In the genomic region with DNA sequence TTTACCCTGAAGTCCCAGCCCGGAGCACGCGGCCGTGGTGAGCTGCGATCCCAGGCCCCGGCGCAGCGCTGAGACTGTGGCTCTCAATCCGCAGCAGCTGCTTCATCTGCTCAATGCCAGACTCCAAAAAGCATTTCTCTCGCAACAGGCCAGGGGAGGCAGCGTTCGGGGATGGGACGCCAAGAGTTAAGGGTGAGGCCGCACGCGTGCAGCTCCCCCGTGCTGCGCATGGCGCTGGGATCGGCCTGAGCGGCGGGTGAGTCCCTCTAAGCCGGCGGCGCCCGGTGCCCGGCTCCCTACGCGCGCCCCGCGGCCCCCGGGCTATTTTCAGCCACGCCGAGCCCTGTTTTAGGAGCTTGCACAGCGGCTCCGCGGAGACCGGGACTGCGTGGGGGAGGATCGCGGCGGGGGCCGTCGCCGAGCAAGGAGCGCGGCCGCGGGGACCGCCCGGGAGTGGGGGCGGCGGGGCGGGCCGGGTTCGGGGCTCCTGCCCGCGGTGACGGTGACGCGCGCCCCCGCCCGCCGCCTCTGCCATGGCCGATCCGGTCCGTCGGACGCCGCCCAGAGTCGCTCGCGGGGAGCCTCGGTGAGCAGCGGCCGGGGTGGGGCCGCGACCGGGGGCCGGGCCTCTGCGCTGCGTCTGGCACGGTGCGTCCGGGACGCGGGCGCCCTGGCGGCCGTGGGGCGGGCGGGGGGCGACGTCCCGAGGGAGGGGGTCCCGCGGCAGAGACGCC, we compare ENCODE assay signal across 7 cellular contexts. TPM values are rescaled to one million over a fixed set of nuclear protein-coding genes. Genes with fewer than 3 reads are reported as not detected.
A peak's percentile ranks its signal among the peaks of the same experiment; 100 is the strongest.
DNase-seq lines count a peak whose midpoint lies in the region; ATAC-seq, FAIRE-seq and TF ChIP-seq lines count a peak whose summit lies in the region.

No MANE protein-coding gene starts in this region.

- no peaks in the 10 kb centered on the region for H3K9me3 ChIP-seq in body of pancreas

- H3K36me3 ChIP-seq in body of pancreas (replicated peaks in 1 of 2; ENCODE audit: insufficient read depth in 1 of 2, low read depth in 2 of 2), result no peaks in the 10 kb centered on the region

- H3K4me1 Mint-ChIP-seq in stimulated activated naive CD8-positive, alpha-beta T cell treated with anti-CD3 and anti-CD28 coated beads, Interleukin-15, amount 100 ng/mL, for 72 hours, result peaks cover 18% of the 10 kb centered on the region

- peak; percentile 56 for DNase-seq in HEK293T (ENCODE audit: extremely low spot score)
- DNase-seq in body of pancreas, result peak in 2 of 4 donors; percentile 20 to 39
- DNase-seq in islet precursor cell, result peak; percentile 71
- no peak for DNase-seq in stimulated activated naive CD8-positive, alpha-beta T cell treated with anti-CD3 and anti-CD28 coated beads, Interleukin-15, amount 100 ng/mL, for 72 hours
- no peak for DNase-seq in GM10266 (ENCODE audit: extremely low spot score)
- DNase-seq in D721Med (ENCODE audit: insufficient read length, low spot score), result no peak

- WGBS in body of pancreas, 2 donors, result 0 to 1% methylated on average over 22 to 69 of the region's 100 CpGs

- intact Hi-C loops in body of pancreas (cut with DNase I), result no loop called here

- peaks cover 11% of the 10 kb centered on the region for H3K4me1 ChIP-seq in body of pancreas

- no peak overlapping the region for H3K27ac ChIP-seq in body of pancreas

- H3K27me3 Mint-ChIP-seq in stimulated activated naive CD8-positive, alpha-beta T cell treated with anti-CD3 and anti-CD28 coated beads, Interleukin-15, amount 100 ng/mL, for 72 hours, result peaks cover 89% of the 10 kb centered on the region

- no peak for FAIRE-seq in D721Med (lab: Jason Lieb, UNC)

- no peaks in the 10 kb centered on the region for H3K9me3 Mint-ChIP-seq in stimulated activated naive CD8-positive, alpha-beta T cell treated with anti-CD3 and anti-CD28 coated beads, Interleukin-15, amount 100 ng/mL, for 72 hours

- TF ChIP-seq POLR2A in body of pancreas (IDR thresholded peaks at IDR 0.05), result no peak

- H3K27me3 ChIP-seq in body of pancreas, result no peaks in the 10 kb centered on the region

- TF ChIP-seq CTCF in body of pancreas (IDR thresholded peaks at IDR 0.05), result no peak
- no peak for TF ChIP-seq CTCF in GM10266 (IDR thresholded peaks at IDR 0.05; ENCODE audit: control insufficient read depth, insufficient read depth, low read depth, missing control alignments)
- no peak for TF ChIP-seq CTCF in D721Med (IDR thresholded peaks at IDR 0.05; ENCODE audit: insufficient read depth, missing control alignments)

- CTCF ChIA-PET in HEK293T (lab: Yijun Ruan, JAX), result interaction anchor here (1.0 kb wide), 1 partner anchor 14 kb away, joined by 7 read pairs; no protein-coding TSS in a partner anchor

- ATAC-seq in body of pancreas, result peak; percentile 58
- peak; percentile 57 for ATAC-seq in stimulated activated naive CD8-positive, alpha-beta T cell treated with anti-CD3 and anti-CD28 coated beads, Interleukin-15, amount 100 ng/mL, for 72 hours
- no peak for ATAC-seq in GM21825 (IDR thresholded peaks at IDR 0.05; ENCODE audit: unreplicated experiment)

- no peak overlapping the region for H3K27ac Mint-ChIP-seq in stimulated activated naive CD8-positive, alpha-beta T cell treated with anti-CD3 and anti-CD28 coated beads, Interleukin-15, amount 100 ng/mL, for 72 hours

- POLR2A ChIA-PET in HEK293T (lab: Yijun Ruan, JAX), result no interaction called here

- H3K4me3 Mint-ChIP-seq in stimulated activated naive CD8-positive, alpha-beta T cell treated with anti-CD3 and anti-CD28 coated beads, Interleukin-15, amount 100 ng/mL, for 72 hours, result peak overlapping the region in 1 of 2 donors; percentile 64

- H3K4me3 ChIP-seq in body of pancreas, result no peak overlapping the region

TF ChIP-seq in HEK293T, 16 proteins besides CTCF, POLR2A, EP300 and RAD21:
- TF ChIP-seq HDGF (IDR thresholded peaks at IDR 0.05; ENCODE audit: borderline replicate concordance), result no peak
- no peak for TF ChIP-seq ARNT (IDR thresholded peaks at IDR 0.05)
- TF ChIP-seq SUZ12 (IDR thresholded peaks at IDR 0.05), result no peak
- TF ChIP-seq CTBP1 (IDR thresholded peaks at IDR 0.05; ENCODE audit: borderline replicate concordance), result no peak
- no peak for TF ChIP-seq ELF4 (IDR thresholded peaks at IDR 0.05)
- peak; percentile 86 for TF ChIP-seq L3MBTL2 (conservative IDR thresholded peaks at IDR 0.05)
- no peak for TF ChIP-seq FOXM1 (IDR thresholded peaks at IDR 0.05; ENCODE audit: borderline replicate concordance)

RNA-seq across cellular contexts. Expression of gene JAKMIP3, which starts 29.4 kb away (rescaled TPM):
- total RNA-seq in body of pancreas, result under 1 TPM; 0.26 to 0.33 TPM

RNA-seq across cellular contexts. Expression of gene BNIP3, which starts 54.6 kb away (rescaled TPM):
- total RNA-seq in body of pancreas, result 100 to 1,000 TPM; 147 to 158 TPM

Comparison
In these comparisons a context has a peak if more than half of its experiments do, and no peak if none do; other contexts are left out.
1. DNase-seq: peak in HEK293T (single experiment) and islet precursor cell (single experiment); none in stimulated activated naive CD8-positive, alpha-beta T cell treated with anti-CD3 and anti-CD28 coated beads, Interleukin-15, amount 100 ng/mL, for 72 hours (0 of 2), GM10266 (single experiment) and D721Med (single experiment).